Comparison of ENCODE assay signal across 8 cellular contexts in the genomic region with DNA sequence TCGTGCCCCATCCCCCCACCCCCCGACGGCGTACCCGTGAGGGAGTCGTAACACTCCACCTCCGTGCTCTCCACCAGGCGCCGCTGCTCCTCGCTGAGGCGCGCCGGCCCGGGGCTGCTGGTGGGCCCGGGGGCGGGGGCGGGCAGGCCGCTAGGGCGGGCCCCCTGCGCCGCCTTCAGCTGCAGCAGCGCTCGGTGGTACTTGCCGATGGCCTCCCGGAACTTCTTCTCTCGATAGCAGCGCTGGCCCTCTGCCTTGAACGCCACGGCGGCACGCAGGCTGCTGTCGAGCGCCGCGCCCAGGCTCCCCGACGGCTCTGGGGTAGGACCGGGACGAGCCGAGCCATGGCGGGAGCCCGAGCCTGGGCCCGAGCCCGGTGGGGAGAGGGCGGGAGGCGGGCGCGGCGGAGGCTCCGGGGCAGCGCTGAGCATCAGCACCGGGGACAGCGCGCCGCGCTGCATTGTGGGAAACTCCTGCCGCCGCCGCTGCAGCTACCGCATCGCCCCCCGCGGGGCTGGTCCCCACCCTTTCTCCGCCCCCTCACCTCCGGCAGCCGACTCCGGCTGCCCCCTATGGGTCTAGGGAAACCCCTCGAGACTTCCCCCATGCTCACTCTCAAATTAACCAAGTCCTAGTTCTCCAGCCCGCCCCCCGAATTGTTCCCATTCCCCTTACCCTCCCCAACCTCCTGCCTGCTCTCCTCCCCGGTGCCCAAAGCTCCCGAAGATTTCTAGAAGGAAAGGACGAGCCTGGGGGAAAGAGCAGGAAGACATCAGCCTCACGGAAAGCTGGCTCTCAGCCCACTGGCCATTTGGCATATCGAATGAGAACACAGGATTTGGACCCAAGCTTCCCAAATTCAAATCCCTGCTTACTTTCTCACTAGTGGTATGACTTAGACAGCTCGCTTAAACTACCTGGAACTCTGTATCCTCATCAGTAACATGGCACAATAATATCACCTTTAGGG. TPM values are rescaled to one million over a fixed set of nuclear protein-coding genes. Genes with fewer than 3 reads are reported as not detected.
DNase-seq lines count a peak whose midpoint lies in the region; ATAC-seq and TF ChIP-seq lines count a peak whose summit lies in the region.

Gene TTC9B, minus strand, starts transcription at position 464 of the 970 bp plus-strand sequence. Its CDS starts 3 bp downstream, at position 461.

- no peak for TF ChIP-seq CTCF in epithelial cell of esophagus (IDR thresholded peaks at IDR 0.05; ENCODE audit: insufficient read depth, low read depth, low read length, missing control alignments)

- peak within 1 kb of the TSS; percentile 10 for H3K4me3 ChIP-seq in epithelial cell of esophagus (ENCODE audit: low read length)

- intact Hi-C loops in cardiac septum (cut with DNase I) = no loop called here

- ATAC-seq in HG03159 (IDR thresholded peaks at IDR 0.05; ENCODE audit: unreplicated experiment) (no peak), HG03354 (IDR thresholded peaks at IDR 0.05; ENCODE audit: poor library complexity, severe bottlenecking, unreplicated experiment) (no peak)

- peak; percentile 8 for DNase-seq in NCI-H1436 (lab: John Stamatoyannopoulos, UW)
- DNase-seq in NCI-H1436 treated with DMSO at 0.1 percent for 48 hours (lab: John Stamatoyannopoulos, UW) = no peak
- peak; percentile 37 to 51 for DNase-seq in activated CD4-positive, alpha-beta T cell treated with anti-CD3 and anti-CD28 coated beads, Interleukin-2, amount 50 U/mL, for 48 hours
- no peak for DNase-seq in epithelial cell of esophagus (ENCODE audit: low read depth)
- DNase-seq in stimulated activated CD4-positive, alpha-beta T cell treated with anti-CD3 and anti-CD28 coated beads, Interleukin-1b, Interleukin-23, amount 100 ng/mL, for 4 hours (ENCODE audit: low read depth in 2 of 2) = peak; percentile 17 to 45
- no peak for DNase-seq in cardiac septum (ENCODE audit: low spot score)

RNA-seq across cellular contexts. Expression of gene TTC9B, which starts in this region (rescaled TPM):
- not detected for total RNA-seq in cardiac septum

Comparison
In these comparisons a context has a peak if more than half of its experiments do, and no peak if none do; other contexts are left out.
1. DNase-seq: peak in NCI-H1436 (single experiment), activated CD4-positive, alpha-beta T cell treated with anti-CD3 and anti-CD28 coated beads, Interleukin-2, amount 50 U/mL, for 48 hours (2 of 2) and stimulated activated CD4-positive, alpha-beta T cell treated with anti-CD3 and anti-CD28 coated beads, Interleukin-1b, Interleukin-23, amount 100 ng/mL, for 4 hours (2 of 2); none in NCI-H1436 treated with DMSO at 0.1 percent for 48 hours (single experiment), epithelial cell of esophagus (single experiment) and cardiac septum (single experiment).